Comparison of ENCODE assay signal across 1 cellular context in the genomic region with DNA sequence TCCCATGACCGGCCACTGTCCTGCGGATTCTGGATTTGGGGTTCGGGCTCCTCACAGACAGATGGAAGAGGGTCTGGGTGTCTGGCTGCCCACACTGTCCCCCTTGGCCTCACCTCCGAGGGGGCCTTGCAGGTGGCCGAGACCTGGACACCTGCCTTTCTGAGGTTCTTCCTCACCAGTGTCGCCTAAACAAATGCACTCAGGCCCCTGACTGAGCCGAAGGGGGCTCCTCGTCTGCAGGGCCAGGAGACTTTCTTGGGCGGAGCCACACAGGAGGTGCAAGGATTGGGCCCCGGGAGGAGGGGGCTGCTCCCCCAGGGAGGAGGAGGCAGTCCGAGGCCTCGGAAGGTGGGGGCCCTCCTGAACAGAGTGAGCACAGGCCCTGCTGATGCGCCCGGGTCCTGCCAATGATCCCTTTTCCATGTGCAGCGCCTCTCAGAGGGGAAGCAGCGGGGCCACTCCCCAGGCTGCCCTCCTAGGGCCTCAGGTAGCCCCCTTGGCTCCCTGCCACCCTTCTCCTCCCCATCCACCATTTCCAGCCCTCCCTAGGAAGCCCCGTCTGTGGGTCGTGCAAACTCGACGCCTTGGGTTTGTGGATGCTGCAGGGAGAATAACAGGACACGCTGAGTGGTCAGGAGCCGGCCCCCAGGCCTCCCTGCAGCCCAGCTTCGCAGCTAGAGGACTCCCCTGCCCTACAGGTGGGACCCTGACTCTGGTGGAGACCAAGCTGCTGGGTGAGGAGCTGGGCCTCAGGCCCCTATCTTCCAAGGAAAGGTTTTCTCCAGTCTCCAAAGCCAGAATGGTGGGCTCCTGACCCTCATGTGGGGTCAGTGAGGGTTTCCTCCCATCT.
TF ChIP-seq lines count a peak whose summit lies in the region.

No MANE protein-coding gene starts in this region.

TF ChIP-seq in IMR-90, 13 proteins besides CTCF, POLR2A, EP300 and RAD21:
- TF ChIP-seq RCOR1 (IDR thresholded peaks at IDR 0.05; ENCODE audit: insufficient replicate concordance, low read length) (no peak), USF2 (IDR thresholded peaks at IDR 0.05; ENCODE audit: low read depth, low read length) (no peak), RFX5 (IDR thresholded peaks at IDR 0.05; ENCODE audit: low read depth, low read length) (no peak), CHD1 (IDR thresholded peaks at IDR 0.05; ENCODE audit: low read depth, low read length) (no peak), NFE2L2 (IDR thresholded peaks at IDR 0.05; ENCODE audit: low read depth, low read length) (no peak), BHLHE40 (IDR thresholded peaks at IDR 0.05; ENCODE audit: low read depth, low read length) (no peak), CEBPB (IDR thresholded peaks at IDR 0.05; ENCODE audit: low read depth, low read length) (no peak), MAZ (IDR thresholded peaks at IDR 0.05; ENCODE audit: borderline replicate concordance, low read depth, low read length) (no peak), MXI1 (IDR thresholded peaks at IDR 0.05; ENCODE audit: borderline replicate concordance, low read depth, low read length) (no peak), SMC3 (IDR thresholded peaks at IDR 0.05; ENCODE audit: low read depth, low read length) (no peak), FOS (IDR thresholded peaks at IDR 0.05; ENCODE audit: low read depth, low read length) (no peak)
- TF ChIP-seq, protein P1, sequence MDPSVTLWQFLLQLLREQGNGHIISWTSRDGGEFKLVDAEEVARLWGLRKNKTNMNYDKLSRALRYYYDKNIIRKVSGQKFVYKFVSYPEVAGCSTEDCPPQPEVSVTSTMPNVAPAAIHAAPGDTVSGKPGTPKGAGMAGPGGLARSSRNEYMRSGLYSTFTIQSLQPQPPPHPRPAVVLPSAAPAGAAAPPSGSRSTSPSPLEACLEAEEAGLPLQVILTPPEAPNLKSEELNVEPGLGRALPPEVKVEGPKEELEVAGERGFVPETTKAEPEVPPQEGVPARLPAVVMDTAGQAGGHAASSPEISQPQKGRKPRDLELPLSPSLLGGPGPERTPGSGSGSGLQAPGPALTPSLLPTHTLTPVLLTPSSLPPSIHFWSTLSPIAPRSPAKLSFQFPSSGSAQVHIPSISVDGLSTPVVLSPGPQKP (IDR thresholded peaks at IDR 0.05; ENCODE audit: borderline replicate concordance, low read depth, low read length) = no peak
TF ChIP-seq in IMR-90: peak in this region for 0.
